8 cellular contexts compared by ENCODE assay signal in genomic region chr1:1069711-1070676, GRCh38. TPM values are rescaled to one million over a fixed set of nuclear protein-coding genes. Genes with fewer than 3 reads are reported as not detected.
DNase-seq lines count a peak whose midpoint lies in the region; ATAC-seq and TF ChIP-seq lines count a peak whose summit lies in the region.

No MANE protein-coding gene starts in this region.

- in situ Hi-C loops in transverse colon (cut with MboI; ENCODE audit: low pct_ligation_motif_present in 1 of 4, low pct_unique_long_range_greater_than_20kb in 1 of 4, low sequenced_read_pairs in 3 of 4) = no loop called here

- TF ChIP-seq EP300 in transverse colon (IDR thresholded peaks at IDR 0.05; ENCODE audit: low read depth) = no peak

- WGBS in transverse colon (ENCODE audit: low coverage in 1 of 2), 2 donors = 66% methylated on average over 21 of the region's 40 CpGs; no CpG with 5 or more reads in 1 of the 2 donors

- peaks cover 0 to 5% of the 10 kb centered on the region in 2 donors for H3K4me1 Mint-ChIP-seq in effector memory CD8-positive, alpha-beta T cell (ENCODE audit: low read depth in 2 of 2)

- DNase-seq in effector memory CD8-positive, alpha-beta T cell = no peak
- DNase-seq in COLO668 (lab: John Stamatoyannopoulos, UW; ENCODE audit: unreplicated experiment) (no peak), transverse colon (no peak), middle frontal gyrus (ENCODE audit: extremely low spot score, low spot score) (no peak)

- H3K4me1 ChIP-seq in ES-I3 (ENCODE audit: insufficient read depth, low read length) (peaks cover 7% of the 10 kb centered on the region; the same call in 1 of the 2 replicates), HUES48 (ENCODE audit: control insufficient read depth, insufficient read depth, low read length) (no peaks in the 10 kb centered on the region; the same call in 1 of the 2 replicates), parathyroid adenoma (peaks cover 3% of the 10 kb centered on the region), transverse colon (peaks cover 8 to 35% (median 30%) of the 10 kb centered on the region in 4 donors)

- H2AFZ ChIP-seq in parathyroid adenoma = peak overlapping the region; percentile 73

- peak; percentile 32 for ATAC-seq in effector memory CD8-positive, alpha-beta T cell (replicated peaks)
- no peak for ATAC-seq in GM21717 (IDR thresholded peaks at IDR 0.05; ENCODE audit: unreplicated experiment)

- no peak overlapping the region for H3K27ac ChIP-seq in HUES48 (ENCODE audit: low read depth, low read length)
- no peak overlapping the region for H3K27ac ChIP-seq in parathyroid adenoma
- H3K27ac ChIP-seq in transverse colon = peak overlapping the region in 2 of 4 donors; percentile 84 to 87

- H3K9me3 ChIP-seq in ES-I3 (ENCODE audit: control insufficient read depth, insufficient read depth, low read length) = no peaks in the 10 kb centered on the region
- no peaks in the 10 kb centered on the region for H3K9me3 ChIP-seq in HUES48 (ENCODE audit: control insufficient read depth, insufficient read depth, low read length)
- no peaks in the 10 kb centered on the region for H3K9me3 ChIP-seq in parathyroid adenoma (ENCODE audit: control insufficient read depth, low read length)
- H3K9me3 ChIP-seq in transverse colon = no peaks in the 10 kb centered on the region

- H3K4me3 Mint-ChIP-seq in effector memory CD8-positive, alpha-beta T cell = peak overlapping the region in 1 of 2 donors; percentile 25

- H3K9me3 Mint-ChIP-seq in effector memory CD8-positive, alpha-beta T cell = no peaks in the 10 kb centered on the region

- intact Hi-C loops in transverse colon (cut with DNase I; ENCODE audit: low total_unique reads) = no loop called here

- H3K4me3 ChIP-seq in HUES48 (ENCODE audit: low read depth, low read length) = peak overlapping the region; percentile 81
- peak overlapping the region; percentile 49 for H3K4me3 ChIP-seq in parathyroid adenoma (ENCODE audit: low read depth, low read length)
- H3K4me3 ChIP-seq in transverse colon = peak overlapping the region in 2 of 4 donors; percentile 44 to 52

- peaks cover 11% of the 10 kb centered on the region for H3K36me3 Mint-ChIP-seq in effector memory CD8-positive, alpha-beta T cell (ENCODE audit: insufficient read depth)

- TF ChIP-seq CTCF in parathyroid adenoma (IDR thresholded peaks at IDR 0.05) = no peak
- no peak for TF ChIP-seq CTCF in transverse colon (IDR thresholded peaks at IDR 0.05)

- peaks cover 6 to 28% of the 10 kb centered on the region in 2 donors for H3K27me3 Mint-ChIP-seq in effector memory CD8-positive, alpha-beta T cell

- no peaks in the 10 kb centered on the region for H3K79me2 ChIP-seq in parathyroid adenoma

- H3K4me2 ChIP-seq in parathyroid adenoma (ENCODE audit: low read length) = peak overlapping the region; percentile 78

- no peak for TF ChIP-seq POLR2A in transverse colon (IDR thresholded peaks at IDR 0.05)

- H3K36me3 ChIP-seq in ES-I3 (ENCODE audit: insufficient read depth, low read length) (no peaks in the 10 kb centered on the region), HUES48 (ENCODE audit: control insufficient read depth, insufficient read depth, low read length) (no peaks in the 10 kb centered on the region), parathyroid adenoma (ENCODE audit: control insufficient read depth, insufficient read depth, low read length) (no peaks in the 10 kb centered on the region), transverse colon (no peaks in the 10 kb centered on the region)

- H3K9ac ChIP-seq in ES-I3 (ENCODE audit: low read depth, low read length) (peak overlapping the region; percentile 44; the same call in 1 of the 2 replicates), HUES48 (ENCODE audit: low read depth, low read length) (no peak overlapping the region), parathyroid adenoma (no peak overlapping the region)

- peak overlapping the region in 1 of 2 donors; percentile 46 for H3K27ac Mint-ChIP-seq in effector memory CD8-positive, alpha-beta T cell

- peaks cover 25% of the 10 kb centered on the region for H3K27me3 ChIP-seq in HUES48 (ENCODE audit: control insufficient read depth, insufficient read depth, low read length)
- no peaks in the 10 kb centered on the region for H3K27me3 ChIP-seq in parathyroid adenoma (ENCODE audit: control insufficient read depth, insufficient read depth, low read length)
- peaks cover 35% of the 10 kb centered on the region for H3K27me3 ChIP-seq in transverse colon

RNA-seq across cellular contexts. Expression of gene RNF223, which starts 4.1 kb away (rescaled TPM):
- total RNA-seq in transverse colon = 1 to 10 TPM; 3.0 to 7.5 (median 5.0) TPM

RNA-seq across cellular contexts. Expression of gene C1orf159, which starts 45.9 kb away (rescaled TPM):
- 100 to 1,000 TPM in 1 of 4 donors, 10 to 100 TPM in 3; 23.6 to 108 (median 47.3) TPM for total RNA-seq in transverse colon

RNA-seq across cellular contexts. Expression of gene AGRN, which starts 50.1 kb away (rescaled TPM):
- total RNA-seq in transverse colon = 100 to 1,000 TPM in 1 of 4 donors, 10 to 100 TPM in 3; 25.4 to 132 (median 44.8) TPM

RNA-seq across cellular contexts. Expression of gene ISG15, which starts 56.7 kb away (rescaled TPM):
- 10 to 100 TPM in 3 of 4 donors, not detected in 1; 36.0 to 70.6 (median 40.8) TPM for total RNA-seq in transverse colon
